Comparison of ENCODE assay signal across 16 cellular contexts in genomic region chr3:195512798-195513345, GRCh38.
"Had no signal": no experiment of that assay in that cellular context is flagged by ENCODE, and none has a peak within 500 bp of the region (broad histone marks: within the 10 kb centered on the region; RNA-seq: fewer than 3 reads in every experiment).

No MANE protein-coding gene starts in this region.

- H3K4me3 ChIP-seq: body of pancreas, ovary, SJCRH30 had no signal

- H3K27ac ChIP-seq: body of pancreas, ovary, SJCRH30 had no signal

- H3K36me3 ChIP-seq: ovary, SJCRH30 had no signal

- H3K4me1 Mint-ChIP-seq: neural crest cell had no signal

- H3K27me3 Mint-ChIP-seq: activated CD4-positive, alpha-beta memory T cell treated with anti-CD3 and anti-CD28 coated beads for 36 hours; central memory CD8-positive, alpha-beta T cell; dendritic cell treated with granulocyte-macrophage colony-stimulating factor and Interleukin-4, amounts not matched to agents 40 ng/mL and 50 ng/mL, for 4 days; effector memory CD8-positive, alpha-beta T cell had no signal

- H3K9me3 ChIP-seq: body of pancreas, ovary, SJCRH30 had no signal

- H3K4me1 ChIP-seq: SJCRH30 had no signal

- ATAC-seq: body of pancreas; effector memory CD8-positive, alpha-beta T cell; left lobe of liver had no signal

- H3K27ac Mint-ChIP-seq: activated CD4-positive, alpha-beta memory T cell treated with anti-CD3 and anti-CD28 coated beads for 36 hours; activated T-helper 1 cell treated with anti-CD3 and anti-CD28 coated beads, Interleukin-12 subunit alpha, Interleukin-12 subunit beta, Interleukin-2, Interleukin-4 antibody, amounts not matched to agents 30 ng/mL and 10 ng/mL and 1 ng/mL, durations not matched to agents 14 hours and 24 hours and 36 hours had no signal

- DNase-seq: activated CD4-positive, alpha-beta memory T cell treated with anti-CD3 and anti-CD28 coated beads for 36 hours; activated CD8-positive, alpha-beta memory T cell treated with anti-CD3 and anti-CD28 coated beads, Interleukin-2, amount 50 U/mL, for 4 hours; activated naive CD4-positive, alpha-beta T cell; amniotic stem cell; effector memory CD8-positive, alpha-beta T cell; mammary epithelial cell; ovary; SJCRH30; stimulated activated CD4-positive, alpha-beta T cell treated with anti-CD3 and anti-CD28 coated beads, Interleukin-4, amount 100 ng/mL, for 1 hour; stimulated activated CD8-positive, alpha-beta memory T cell treated with anti-CD3 and anti-CD28 coated beads, Interleukin-4, amount 100 ng/mL, for 48 hours had no signal

- H3K9me3 Mint-ChIP-seq: activated CD4-positive, alpha-beta memory T cell treated with anti-CD3 and anti-CD28 coated beads for 36 hours; activated T-helper 1 cell treated with anti-CD3 and anti-CD28 coated beads, Interleukin-12 subunit alpha, Interleukin-12 subunit beta, Interleukin-2, Interleukin-4 antibody, amounts not matched to agents 30 ng/mL and 10 ng/mL and 1 ng/mL, durations not matched to agents 14 hours and 24 hours and 36 hours; central memory CD8-positive, alpha-beta T cell; effector memory CD8-positive, alpha-beta T cell; neural crest cell had no signal

- H3K27me3 ChIP-seq: body of pancreas, ovary, SJCRH30 had no signal

- H3K4me3 Mint-ChIP-seq: activated CD4-positive, alpha-beta memory T cell treated with anti-CD3 and anti-CD28 coated beads for 36 hours; activated T-helper 1 cell treated with anti-CD3 and anti-CD28 coated beads, Interleukin-12 subunit alpha, Interleukin-12 subunit beta, Interleukin-2, Interleukin-4 antibody, amounts not matched to agents 30 ng/mL and 10 ng/mL and 1 ng/mL, durations not matched to agents 14 hours and 24 hours and 36 hours; central memory CD8-positive, alpha-beta T cell; dendritic cell treated with granulocyte-macrophage colony-stimulating factor and Interleukin-4, amounts not matched to agents 40 ng/mL and 50 ng/mL, for 4 days; effector memory CD8-positive, alpha-beta T cell; neural crest cell had no signal
